In the genomic region with DNA sequence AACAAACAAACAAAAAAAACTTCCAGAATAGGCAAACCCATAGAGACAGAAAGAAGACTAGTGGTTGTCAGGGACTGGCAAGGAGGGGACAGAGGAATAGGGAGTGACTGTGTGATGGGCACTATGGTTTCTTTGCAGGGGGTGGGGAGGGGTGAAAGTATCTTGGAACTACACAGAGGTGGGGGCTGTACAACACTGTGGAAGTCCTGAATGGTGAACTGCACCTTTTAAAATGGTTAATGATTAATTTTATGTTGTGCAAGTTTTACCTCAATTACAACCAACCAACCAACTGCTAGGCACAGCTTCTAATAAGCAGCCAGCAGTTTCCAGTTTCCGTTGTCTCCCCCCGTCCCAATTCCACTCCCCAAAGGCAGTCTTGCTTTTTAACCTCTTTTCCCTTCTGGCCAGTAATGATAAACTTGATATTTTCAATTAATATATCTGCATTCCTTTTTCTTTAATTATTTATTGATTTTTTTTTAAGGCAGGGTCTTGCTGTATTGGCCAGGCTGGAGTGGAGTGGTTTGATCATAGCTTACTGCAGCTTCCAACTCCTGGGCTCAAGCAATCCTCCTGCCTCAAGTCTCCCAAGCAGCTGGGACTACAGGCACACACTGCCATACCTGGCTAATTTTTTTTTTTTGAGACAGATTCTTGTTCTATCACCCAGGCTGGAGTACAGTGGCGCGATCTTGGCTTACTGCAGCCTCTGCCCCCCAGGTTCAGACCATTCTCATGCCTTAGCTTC, we compare ENCODE assay signal across 1 cellular context.
TF ChIP-seq lines count a peak whose summit lies in the region.

No MANE protein-coding gene starts in this region.

TF ChIP-seq in HepG2, 621 proteins besides CTCF, POLR2A, EP300 and RAD21 (continued from another document):
- TF ChIP-seq, protein P1, sequence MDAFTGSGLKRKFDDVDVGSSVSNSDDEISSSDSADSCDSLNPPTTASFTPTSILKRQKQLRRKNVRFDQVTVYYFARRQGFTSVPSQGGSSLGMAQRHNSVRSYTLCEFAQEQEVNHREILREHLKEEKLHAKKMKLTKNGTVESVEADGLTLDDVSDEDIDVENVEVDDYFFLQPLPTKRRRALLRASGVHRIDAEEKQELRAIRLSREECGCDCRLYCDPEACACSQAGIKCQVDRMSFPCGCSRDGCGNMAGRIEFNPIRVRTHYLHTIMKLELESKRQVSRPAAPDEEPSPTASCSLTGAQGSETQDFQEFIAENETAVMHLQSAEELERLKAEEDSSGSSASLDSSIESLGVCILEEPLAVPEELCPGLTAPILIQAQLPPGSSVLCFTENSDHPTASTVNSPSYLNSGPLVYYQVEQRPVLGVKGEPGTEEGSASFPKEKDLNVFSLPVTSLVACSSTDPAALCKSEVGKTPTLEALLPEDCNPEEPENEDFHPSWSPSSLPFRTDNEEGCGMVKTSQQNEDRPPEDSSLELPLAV (CRISPR knock-in tag; conservative IDR thresholded peaks at IDR 0.05; ENCODE audit: low read depth), result no peak
- TF ChIP-seq ZNF232 (CRISPR knock-in tag; IDR thresholded peaks at IDR 0.05; ENCODE audit: borderline replicate concordance) (no peak), DNMT1 (CRISPR knock-in tag; IDR thresholded peaks at IDR 0.05) (no peak), GATAD1 (CRISPR knock-in tag; IDR thresholded peaks at IDR 0.05) (no peak), NR1H2 (CRISPR knock-in tag; IDR thresholded peaks at IDR 0.05; ENCODE audit: borderline replicate concordance, low read depth) (no peak)
- TF ChIP-seq, protein P2, sequence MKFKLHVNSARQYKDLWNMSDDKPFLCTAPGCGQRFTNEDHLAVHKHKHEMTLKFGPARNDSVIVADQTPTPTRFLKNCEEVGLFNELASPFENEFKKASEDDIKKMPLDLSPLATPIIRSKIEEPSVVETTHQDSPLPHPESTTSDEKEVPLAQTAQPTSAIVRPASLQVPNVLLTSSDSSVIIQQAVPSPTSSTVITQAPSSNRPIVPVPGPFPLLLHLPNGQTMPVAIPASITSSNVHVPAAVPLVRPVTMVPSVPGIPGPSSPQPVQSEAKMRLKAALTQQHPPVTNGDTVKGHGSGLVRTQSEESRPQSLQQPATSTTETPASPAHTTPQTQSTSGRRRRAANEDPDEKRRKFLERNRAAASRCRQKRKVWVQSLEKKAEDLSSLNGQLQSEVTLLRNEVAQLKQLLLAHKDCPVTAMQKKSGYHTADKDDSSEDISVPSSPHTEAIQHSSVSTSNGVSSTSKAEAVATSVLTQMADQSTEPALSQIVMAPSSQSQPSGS (CRISPR knock-in tag; IDR thresholded peaks at IDR 0.05), result no peak
TF ChIP-seq in HepG2: peak in this region for 35.
